Comparison of ENCODE assay signal across 20 cellular contexts in the genomic region with DNA sequence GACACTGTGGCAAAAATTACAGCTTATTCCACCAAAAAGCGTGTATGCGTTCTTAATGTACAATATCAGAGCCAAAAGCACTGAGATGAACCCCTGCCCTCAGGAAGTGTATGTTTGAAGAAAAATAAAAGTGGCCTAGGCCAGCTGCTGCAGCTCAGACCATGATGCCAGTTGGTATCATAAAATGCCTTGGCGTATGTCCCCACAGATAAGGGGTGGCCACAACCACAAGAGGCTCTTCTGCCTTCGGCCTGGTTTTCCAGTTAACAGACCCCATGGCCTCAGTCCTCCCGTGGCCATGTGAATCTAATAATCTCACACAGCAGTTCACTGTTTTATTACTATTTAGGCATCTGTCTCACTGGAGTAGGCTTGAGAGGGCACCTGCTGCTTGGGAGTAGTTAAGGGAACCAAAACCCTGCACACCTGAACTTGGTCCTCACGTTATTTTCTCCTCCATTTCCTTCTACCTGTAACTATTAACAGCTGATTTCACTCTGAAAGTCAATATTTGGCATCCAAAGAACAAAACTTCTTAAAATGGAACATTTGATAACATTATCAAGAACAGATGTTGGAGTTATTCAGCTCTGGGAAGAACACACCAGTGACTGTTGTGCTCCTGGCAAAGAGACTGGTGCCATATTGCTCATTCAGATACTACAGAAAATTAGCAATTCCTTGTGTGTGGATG.
"Had no signal": no experiment of that assay in that cellular context is flagged by ENCODE, and none has a peak within 500 bp of the region (broad histone marks: within the 10 kb centered on the region; RNA-seq: fewer than 3 reads in every experiment).

No MANE protein-coding gene starts in this region.

- H3K36me3 ChIP-seq: breast epithelium had no signal

- H3K27ac ChIP-seq: breast epithelium, tibial artery had no signal

- H3K9me3 ChIP-seq: breast epithelium, tibial artery had no signal

- ATAC-seq: activated CD8-positive, alpha-beta memory T cell treated with anti-CD3 and anti-CD28 coated beads, Interleukin-2, amount 10 ng/mL, durations not matched to agents 7 days and 5 days; activated naive CD8-positive, alpha-beta T cell treated with anti-CD3 and anti-CD28 coated beads, Interleukin-2, amount 50 U/mL, for 24 hours; activated T-cell treated with anti-CD3 and anti-CD28 coated beads, Interleukin-2, amount 50 U/mL, for 4 hours; T-helper 17 cell had no signal

- H3K4me1 ChIP-seq: breast epithelium, tibial artery had no signal

- H3K4me3 ChIP-seq: breast epithelium, lung, tibial artery had no signal

- H3K27me3 ChIP-seq: breast epithelium, tibial artery had no signal

- DNase-seq: activated B cell treated with CpG ODN at 0.5 μM for 24 hours; activated CD4-positive, alpha-beta memory T cell treated with anti-CD3 and anti-CD28 coated beads for 36 hours; activated CD4-positive, alpha-beta T cell treated with anti-CD3 and anti-CD28 coated beads for 4 hours; activated CD8-positive, alpha-beta memory T cell treated with anti-CD3 and anti-CD28 coated beads, Interleukin-2, amount 10 ng/mL, durations not matched to agents 7 days and 5 days; activated naive CD4-positive, alpha-beta T cell treated with anti-CD3 and anti-CD28 coated beads for 36 hours; activated naive CD8-positive, alpha-beta T cell treated with anti-CD3 and anti-CD28 coated beads, Interleukin-2, amount 50 U/mL, for 24 hours; activated T-cell treated with anti-CD3 and anti-CD28 coated beads, Interleukin-2, amount 50 U/mL, for 4 hours; anterior cingulate cortex; cortex of kidney; left cardiac atrium; nephron progenitor cell; nucleus accumbens; posterior cingulate gyrus; stimulated activated CD4-positive, alpha-beta T cell treated with anti-CD3 and anti-CD28 coated beads, Interleukin-2, amount 100 ng/mL, for 24 hours; stimulated activated naive CD4-positive, alpha-beta T cell treated with Interleukin-2 at 50 U/mL for 16 hours; substantia nigra; T-helper 17 cell; tibial artery had no signal
